Comparison of ENCODE assay signal across 8 cellular contexts in the genomic region with DNA sequence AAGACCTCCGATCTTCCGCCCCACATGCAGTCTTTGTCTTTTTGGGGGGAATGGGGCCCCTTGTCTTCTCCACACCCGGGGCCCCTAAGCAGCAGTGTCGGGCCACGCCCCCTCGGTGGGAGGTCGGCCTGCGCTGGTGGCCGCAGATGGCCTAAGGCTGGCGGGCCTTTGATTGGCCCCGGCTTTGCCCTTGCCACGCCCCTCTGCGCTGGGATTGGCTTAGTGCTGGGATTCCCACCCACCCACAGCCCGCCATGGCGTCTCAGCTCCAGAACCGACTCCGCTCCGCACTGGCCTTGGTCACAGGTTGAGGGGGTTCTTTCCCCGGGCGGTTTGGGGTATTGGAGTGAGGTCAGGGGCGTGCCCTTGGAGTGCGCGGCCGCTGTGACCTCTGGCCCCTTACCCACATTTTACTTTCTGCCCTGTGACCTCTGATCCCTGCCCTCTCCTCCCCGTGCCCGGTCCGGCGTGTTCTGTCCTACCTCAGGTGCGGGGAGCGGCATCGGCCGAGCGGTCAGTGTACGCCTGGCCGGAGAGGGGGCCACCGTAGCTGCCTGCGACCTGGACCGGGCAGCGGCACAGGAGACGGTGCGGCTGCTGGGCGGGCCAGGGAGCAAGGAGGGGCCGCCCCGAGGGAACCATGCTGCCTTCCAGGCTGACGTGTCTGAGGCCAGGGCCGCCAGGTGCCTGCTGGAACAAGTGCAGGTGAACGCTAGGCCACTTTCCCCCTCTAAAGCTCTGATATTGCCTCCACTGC. TPM values are rescaled to one million over a fixed set of nuclear protein-coding genes. Genes with fewer than 3 reads are reported as not detected.
DNase-seq lines count a peak whose midpoint lies in the region; ATAC-seq and TF ChIP-seq lines count a peak whose summit lies in the region.

HSD17B8 (plus strand) TSS at position 241 of the 757 bp plus-strand sequence; CDS start at position 255, 14 bp downstream.

- peak; percentile 39 for ATAC-seq in GM19328 (IDR thresholded peaks at IDR 0.05; ENCODE audit: unreplicated experiment)

- H3K4me1 ChIP-seq in NT2/D1 (ENCODE audit: insufficient read depth, insufficient read length) = peaks cover 6% of the 10 kb centered on the region

- H3K9me3 Mint-ChIP-seq in endothelial cell (ENCODE audit: unreplicated experiment) = no peaks in the 10 kb centered on the region

- peaks cover 56% of the 10 kb centered on the region for H3K4me1 Mint-ChIP-seq in endothelial cell (ENCODE audit: unreplicated experiment)

- peaks cover 17% of the 10 kb centered on the region for H3K36me3 ChIP-seq in BJ (ENCODE audit: control insufficient read depth, insufficient read depth, low read length)
- H3K36me3 ChIP-seq in NT2/D1 (ENCODE audit: insufficient read depth, insufficient read length, low read length) = peaks cover 34% of the 10 kb centered on the region

- H3K9ac ChIP-seq in NT2/D1 (ENCODE audit: insufficient read length, low read depth) = peak within 1 kb of the TSS; percentile 87

- H3K9me3 ChIP-seq in NT2/D1 (ENCODE audit: insufficient read depth, low read length) = no peaks in the 10 kb centered on the region

- TF ChIP-seq CTCF in BJ (IDR thresholded peaks at IDR 0.05; ENCODE audit: insufficient read depth, low read depth, low read length) (no peak), endothelial cell (IDR thresholded peaks at IDR 0.05; ENCODE audit: unreplicated experiment) (no peak)

- H3K4me3 ChIP-seq in BJ (ENCODE audit: low read depth, low read length) = peak within 1 kb of the TSS; percentile 50
- peak within 1 kb of the TSS; percentile 74 for H3K4me3 ChIP-seq in NT2/D1 (ENCODE audit: insufficient read length, low read depth)

- H3K4me3 Mint-ChIP-seq in endothelial cell (ENCODE audit: unreplicated experiment) = peak within 1 kb of the TSS; percentile 100

- DNase-seq in BJ (ENCODE audit: low read depth) (no peak), HT-29 (ENCODE audit: low spot score) (peak; percentile 94), NT2/D1 (ENCODE audit: low read depth, low spot score) (peak; percentile 78), endothelial cell (ENCODE audit: low spot score) (peak; percentile 93), midbrain (lab: John Stamatoyannopoulos, UW) (peak; percentile 93)
- peak; percentile 91 for DNase-seq in activated CD8-positive, alpha-beta memory T cell treated with anti-CD3 and anti-CD28 coated beads, Interleukin-2, amount 50 U/mL, for 24 hours (ENCODE audit: extremely low read depth)
- peak; percentile 82 for DNase-seq in stimulated activated CD8-positive, alpha-beta memory T cell treated with anti-CD3 and anti-CD28 coated beads, Interleukin-15, amount 100 ng/mL, for 1 hour (ENCODE audit: low read depth)

- CTCF ChIA-PET in BJ (lab: Yijun Ruan, JAX) = interaction anchor here (0.6 to 1.6 kb wide), 5 partner anchors 43 to 224 kb away, joined by 3 to 4 read pairs (median 3); no protein-coding TSS in a partner anchor

- peak within 1 kb of the TSS; percentile 70 for H3K27ac Mint-ChIP-seq in endothelial cell (ENCODE audit: unreplicated experiment)

- H3K27me3 ChIP-seq in BJ (ENCODE audit: control insufficient read depth, insufficient read depth, low read length) = no peaks in the 10 kb centered on the region
- peaks cover 21% of the 10 kb centered on the region for H3K27me3 ChIP-seq in NT2/D1 (ENCODE audit: insufficient read depth, insufficient read length)

- peaks cover 40% of the 10 kb centered on the region for H3K36me3 Mint-ChIP-seq in endothelial cell (ENCODE audit: low read depth, unreplicated experiment)

- POLR2A ChIA-PET in BJ (lab: Charles Lee) = interaction anchor here (0.6 to 1.0 kb wide), 2 partner anchors 67 to 233 kb away, joined by 5 to 10 read pairs; partner anchors contain the start of genes RPS18 and VPS52

- peaks cover 18% of the 10 kb centered on the region for H3K27me3 Mint-ChIP-seq in endothelial cell (ENCODE audit: unreplicated experiment)

RNA-seq across cellular contexts. Expression of gene HSD17B8, which starts in this region (rescaled TPM):
- polyA plus RNA-seq in BJ (2011; rRNA removed) = 2.1 and 3.4 TPM in 2 replicates
- 0.41 and 0.47 TPM in 2 replicates for polyA minus RNA-seq in BJ (2011; rRNA and poly(A)+ RNA removed)
- 28.0 and 35.8 TPM in 2 replicates for total RNA-seq in HT-29 (2014; rRNA removed; shearing (Covaris generic))
- 6.5 TPM for total RNA-seq in endothelial cell (ENCODE audit: unreplicated experiment)
